9 cellular contexts compared by ENCODE assay signal in genomic region chr11:36411202-36411640, GRCh38.
DNase-seq lines count a peak whose midpoint lies in the region; ATAC-seq, FAIRE-seq and TF ChIP-seq lines count a peak whose summit lies in the region.
"Had no signal": no experiment of that assay in that cellular context is flagged by ENCODE, and none has a peak within 500 bp of the region (broad histone marks: within the 10 kb centered on the region; RNA-seq: fewer than 3 reads in every experiment).

No MANE protein-coding gene starts in this region.

- DNase-seq in T-helper 2 cell treated with Interferon-gamma antibody and Interleukin-4, amounts not matched to agents 5 μg/mL and 100 μg/mL, for 36 hours (ENCODE audit: low spot score): no peak
- DNase-seq in medulla oblongata (ENCODE audit: extremely low spot score): peak; percentile 77
- no peak for DNase-seq in DMS79 (lab: John Stamatoyannopoulos, UW)
- DNase-seq in RWPE1 (ENCODE audit: low spot score): no peak
- DNase-seq in RCC 7860 (ENCODE audit: low spot score): no peak
- no peak for DNase-seq in Calu3

- intact Hi-C loops in Calu3 (cut with micrococcal nuclease; ENCODE audit: unreplicated experiment): no loop called here

- ATAC-seq in GM18868 (IDR thresholded peaks at IDR 0.05; ENCODE audit: unreplicated experiment) (peak; percentile 79), HG02885 (IDR thresholded peaks at IDR 0.05; ENCODE audit: poor library complexity, unreplicated experiment) (peak; percentile 83)

- CTCF ChIA-PET in RWPE1 (lab: Yijun Ruan, JAX) (interaction anchor here (0.6 kb wide), 1 partner anchor 111 kb away, joined by 3 read pairs; no protein-coding TSS in a partner anchor), Calu3 (lab: Charles Lee) (no interaction called here)

- POLR2A ChIA-PET in RWPE1 (lab: Yijun Ruan, JAX; ENCODE audit: low non-redundant PET): no interaction called here

- BruUV-seq in Calu3 (replicated peaks; lab: Mats Ljungman, UMichigan): no TSS peak

- peak overlapping the region; percentile 44 for H3K4me3 Mint-ChIP-seq in T-helper 2 cell treated with Interferon-gamma antibody and Interleukin-4, amounts not matched to agents 5 μg/mL and 100 μg/mL, for 36 hours
- H3K4me3 Mint-ChIP-seq in Calu3 (ENCODE audit: low read depth, unreplicated experiment): no peak overlapping the region
- H3K4me3 Mint-ChIP-seq: nephron had no signal

- no peaks in the 10 kb centered on the region for H3K9me3 Mint-ChIP-seq in T-helper 2 cell treated with Interferon-gamma antibody and Interleukin-4, amounts not matched to agents 5 μg/mL and 100 μg/mL, for 36 hours
- H3K9me3 Mint-ChIP-seq in Calu3 (ENCODE audit: low read depth, unreplicated experiment): no peaks in the 10 kb centered on the region

- H3K27me3 Mint-ChIP-seq in T-helper 2 cell treated with Interferon-gamma antibody and Interleukin-4, amounts not matched to agents 5 μg/mL and 100 μg/mL, for 36 hours (ENCODE audit: low read depth): no peaks in the 10 kb centered on the region
- H3K27me3 Mint-ChIP-seq in Calu3 (ENCODE audit: unreplicated experiment): peaks cover 29% of the 10 kb centered on the region

- H3K4me1 Mint-ChIP-seq in T-helper 2 cell treated with Interferon-gamma antibody and Interleukin-4, amounts not matched to agents 5 μg/mL and 100 μg/mL, for 36 hours (ENCODE audit: low read depth): peaks cover 44% of the 10 kb centered on the region
- H3K4me1 Mint-ChIP-seq in Calu3 (ENCODE audit: low read depth, unreplicated experiment): no peaks in the 10 kb centered on the region

- no peak overlapping the region for H3K27ac ChIP-seq in RWPE1

- peak overlapping the region; percentile 58 for H3K27ac Mint-ChIP-seq in T-helper 2 cell treated with Interferon-gamma antibody and Interleukin-4, amounts not matched to agents 5 μg/mL and 100 μg/mL, for 36 hours
- no peak overlapping the region for H3K27ac Mint-ChIP-seq in Calu3 (ENCODE audit: unreplicated experiment)

- peaks cover 8% of the 10 kb centered on the region for H3K36me3 Mint-ChIP-seq in T-helper 2 cell treated with Interferon-gamma antibody and Interleukin-4, amounts not matched to agents 5 μg/mL and 100 μg/mL, for 36 hours (ENCODE audit: low read depth)
- H3K36me3 Mint-ChIP-seq in Calu3 (ENCODE audit: insufficient read depth, unreplicated experiment): no peaks in the 10 kb centered on the region

- FAIRE-seq in RCC 7860 (lab: Jason Lieb, UNC): no peak

- TF ChIP-seq CTCF in RWPE1 (conservative IDR thresholded peaks at IDR 0.05; ENCODE audit: low read depth) (no peak), Calu3 (IDR thresholded peaks at IDR 0.05; ENCODE audit: unreplicated experiment) (no peak)
